In the genomic region with DNA sequence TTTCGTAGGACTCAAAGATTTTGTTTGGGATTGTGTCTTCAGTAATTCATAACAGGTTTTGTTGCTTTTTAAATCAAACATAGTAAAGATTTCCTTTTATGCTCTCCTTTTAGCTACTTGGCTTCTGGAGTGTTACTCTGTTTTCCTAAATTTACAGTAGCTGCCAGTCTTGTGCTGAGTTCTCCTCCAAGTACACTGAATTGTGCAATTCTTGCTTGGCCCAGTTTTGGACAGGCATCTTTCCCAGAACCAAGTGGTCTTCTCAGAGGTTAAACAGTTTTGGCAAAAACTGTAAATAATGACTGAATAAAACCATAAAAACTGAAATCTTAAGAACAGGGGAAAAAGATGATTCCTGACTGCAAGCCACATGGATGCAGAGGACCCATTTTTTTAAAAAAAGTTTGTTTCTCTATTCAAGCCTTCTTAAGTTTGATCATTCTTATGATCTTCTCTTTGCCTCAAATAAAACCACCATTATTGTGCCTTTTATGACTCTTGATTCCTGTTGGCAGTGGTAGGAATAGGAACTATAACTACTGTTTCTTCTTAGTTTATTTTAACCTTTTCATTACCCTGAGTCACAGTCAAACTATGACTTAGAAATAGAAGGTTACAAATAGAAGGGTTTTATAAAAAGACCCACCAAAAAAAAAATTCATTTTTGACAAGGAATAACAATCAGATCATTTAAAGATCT, we compare ENCODE assay signal across 1 cellular context.
TF ChIP-seq lines count a peak whose summit lies in the region.

No MANE protein-coding gene starts in this region.

TF ChIP-seq in GM12878, 131 proteins besides CTCF, POLR2A, EP300 and RAD21 (continued from another document):
- TF ChIP-seq, protein P1, sequence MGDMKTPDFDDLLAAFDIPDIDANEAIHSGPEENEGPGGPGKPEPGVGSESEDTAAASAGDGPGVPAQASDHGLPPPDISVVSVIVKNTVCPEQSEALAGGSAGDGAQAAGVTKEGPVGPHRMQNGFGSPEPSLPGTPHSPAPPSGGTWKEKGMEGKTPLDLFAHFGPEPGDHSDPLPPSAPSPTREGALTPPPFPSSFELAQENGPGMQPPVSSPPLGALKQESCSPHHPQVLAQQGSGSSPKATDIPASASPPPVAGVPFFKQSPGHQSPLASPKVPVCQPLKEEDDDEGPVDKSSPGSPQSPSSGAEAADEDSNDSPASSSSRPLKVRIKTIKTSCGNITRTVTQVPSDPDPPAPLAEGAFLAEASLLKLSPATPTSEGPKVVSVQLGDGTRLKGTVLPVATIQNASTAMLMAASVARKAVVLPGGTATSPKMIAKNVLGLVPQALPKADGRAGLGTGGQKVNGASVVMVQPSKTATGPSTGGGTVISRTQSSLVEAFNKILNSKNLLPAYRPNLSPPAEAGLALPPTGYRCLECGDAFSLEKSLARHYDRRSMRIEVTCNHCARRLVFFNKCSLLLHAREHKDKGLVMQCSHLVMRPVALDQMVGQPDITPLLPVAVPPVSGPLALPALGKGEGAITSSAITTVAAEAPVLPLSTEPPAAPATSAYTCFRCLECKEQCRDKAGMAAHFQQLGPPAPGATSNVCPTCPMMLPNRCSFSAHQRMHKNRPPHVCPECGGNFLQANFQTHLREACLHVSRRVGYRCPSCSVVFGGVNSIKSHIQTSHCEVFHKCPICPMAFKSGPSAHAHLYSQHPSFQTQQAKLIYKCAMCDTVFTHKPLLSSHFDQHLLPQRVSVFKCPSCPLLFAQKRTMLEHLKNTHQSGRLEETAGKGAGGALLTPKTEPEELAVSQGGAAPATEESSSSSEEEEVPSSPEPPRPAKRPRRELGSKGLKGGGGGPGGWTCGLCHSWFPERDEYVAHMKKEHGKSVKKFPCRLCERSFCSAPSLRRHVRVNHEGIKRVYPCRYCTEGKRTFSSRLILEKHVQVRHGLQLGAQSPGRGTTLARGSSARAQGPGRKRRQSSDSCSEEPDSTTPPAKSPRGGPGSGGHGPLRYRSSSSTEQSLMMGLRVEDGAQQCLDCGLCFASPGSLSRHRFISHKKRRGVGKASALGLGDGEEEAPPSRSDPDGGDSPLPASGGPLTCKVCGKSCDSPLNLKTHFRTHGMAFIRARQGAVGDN (IDR thresholded peaks at IDR 0.05), result no peak
- no peak for TF ChIP-seq YBX1 (IDR thresholded peaks at IDR 0.05)
- no peak for TF ChIP-seq NFXL1 (IDR thresholded peaks at IDR 0.05; ENCODE audit: borderline replicate concordance)
- TF ChIP-seq RELB (IDR thresholded peaks at IDR 0.05; ENCODE audit: low read depth), result no peak
- TF ChIP-seq BMI1 (IDR thresholded peaks at IDR 0.05; ENCODE audit: borderline replicate concordance), result no peak
- no peak for TF ChIP-seq ZBED1 (IDR thresholded peaks at IDR 0.05; ENCODE audit: borderline replicate concordance)
- TF ChIP-seq ZBTB33 (IDR thresholded peaks at IDR 0.05), result no peak
- TF ChIP-seq, protein P2, sequence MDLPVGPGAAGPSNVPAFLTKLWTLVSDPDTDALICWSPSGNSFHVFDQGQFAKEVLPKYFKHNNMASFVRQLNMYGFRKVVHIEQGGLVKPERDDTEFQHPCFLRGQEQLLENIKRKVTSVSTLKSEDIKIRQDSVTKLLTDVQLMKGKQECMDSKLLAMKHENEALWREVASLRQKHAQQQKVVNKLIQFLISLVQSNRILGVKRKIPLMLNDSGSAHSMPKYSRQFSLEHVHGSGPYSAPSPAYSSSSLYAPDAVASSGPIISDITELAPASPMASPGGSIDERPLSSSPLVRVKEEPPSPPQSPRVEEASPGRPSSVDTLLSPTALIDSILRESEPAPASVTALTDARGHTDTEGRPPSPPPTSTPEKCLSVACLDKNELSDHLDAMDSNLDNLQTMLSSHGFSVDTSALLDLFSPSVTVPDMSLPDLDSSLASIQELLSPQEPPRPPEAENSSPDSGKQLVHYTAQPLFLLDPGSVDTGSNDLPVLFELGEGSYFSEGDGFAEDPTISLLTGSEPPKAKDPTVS (IDR thresholded peaks at IDR 0.05; ENCODE audit: low read depth, low read length), result no peak
- no peak for TF ChIP-seq SMAD5 (IDR thresholded peaks at IDR 0.05; ENCODE audit: low read depth)
- no peak for TF ChIP-seq BHLHE40 (IDR thresholded peaks at IDR 0.05; ENCODE audit: borderline replicate concordance in 1 of 2, low read depth in 2 of 2, low read length in 1 of 2)
- no peak for TF ChIP-seq MEF2B (IDR thresholded peaks at IDR 0.05; ENCODE audit: partially characterized antibody, poor library complexity, severe bottlenecking)
TF ChIP-seq in GM12878: peak in this region for 0.
